Comparison of ENCODE assay signal across 8 cellular contexts in genomic region chr16:71723537-71724319, GRCh38. TPM values are rescaled to one million over a fixed set of nuclear protein-coding genes. Genes with fewer than 3 reads are reported as not detected.
A peak's percentile ranks its signal among the peaks of the same experiment; 100 is the strongest.
DNase-seq lines count a peak whose midpoint lies in the region; ATAC-seq, FAIRE-seq and TF ChIP-seq lines count a peak whose summit lies in the region.

No MANE protein-coding gene starts in this region.

- no peak overlapping the region for H3K27ac Mint-ChIP-seq in WTC11

- peak overlapping the region; percentile 85 for H3K4me2 ChIP-seq in keratinocyte (ENCODE audit: control insufficient read depth, extremely low read depth, insufficient read depth, low read depth, low read length)

- peak overlapping the region; percentile 80 for H3K4me3 Mint-ChIP-seq in WTC11

- CTCF ChIA-PET in WTC11 (lab: Charles Lee), result interaction anchor here (1.9 kb wide), 1 partner anchor 159 kb away, joined by 6 read pairs; no protein-coding TSS in a partner anchor

- no peaks in the 10 kb centered on the region for H3K9me1 ChIP-seq in keratinocyte (ENCODE audit: control insufficient read depth, extremely low read depth, insufficient read depth, low read length)

- DNase-seq in NCI-H2081 (lab: John Stamatoyannopoulos, UW) (peak; percentile 54 to 66), NCI-H2081 treated with DMSO at 0.1 percent for 48 hours (lab: John Stamatoyannopoulos, UW) (no peak), NCI-H2107 treated with DMSO at 0.1 percent for 48 hours (lab: John Stamatoyannopoulos, UW; ENCODE audit: unreplicated experiment) (peak; percentile 60), WTC11 (ENCODE audit: low spot score) (peak; percentile 74), cardiac fibroblast (ENCODE audit: low read depth in 2 of 2) (peak; percentile 53 to 65), keratinocyte (ENCODE audit: low read depth, low spot score) (no peak)
- peak; percentile 48 to 72 (median 62) for DNase-seq in stimulated activated CD4-positive, alpha-beta T cell treated with anti-CD3 and anti-CD28 coated beads, Interleukin-12 subunit alpha, Interleukin-12 subunit beta, amount 100 ng/mL, for 48 hours (ENCODE audit: low read depth in 2 of 3, low spot score in 1 of 3)

- H3K4me1 Mint-ChIP-seq in WTC11, result peaks cover 33% of the 10 kb centered on the region

- peak overlapping the region; percentile 15 for H2AFZ ChIP-seq in keratinocyte (ENCODE audit: control insufficient read depth, low read length)

- dilution Hi-C loops in keratinocyte (cut with MboI; ENCODE audit: extremely low pct_ligation_motif_present, low sequenced_read_pairs), result no loop called here

- H3K79me2 ChIP-seq in keratinocyte (ENCODE audit: control insufficient read depth, insufficient read depth, low read length), result peaks cover 25% of the 10 kb centered on the region

- H3K36me3 Mint-ChIP-seq in WTC11, result peaks cover 7% of the 10 kb centered on the region

- H3K27me3 ChIP-seq in keratinocyte (ENCODE audit: control insufficient read depth, extremely low read depth, insufficient read depth, low read length), result peaks cover 4% of the 10 kb centered on the region

- peaks cover 0 to 3% of the 10 kb centered on the region in 2 experiments for H3K36me3 ChIP-seq in keratinocyte (ENCODE audit: control insufficient read depth in 2 of 2, extremely low read depth in 1 of 2, insufficient read depth in 2 of 2, low read length in 2 of 2)

- H3K27me3 Mint-ChIP-seq in WTC11 (ENCODE audit: low read depth), result peaks cover 18% of the 10 kb centered on the region

- no peaks in the 10 kb centered on the region for H3K9me3 Mint-ChIP-seq in WTC11

- H3K4me3 ChIP-seq in cardiac fibroblast (replicated peaks in 1 of 2; ENCODE audit: low read depth in 2 of 2, low read length in 2 of 2) (peak overlapping the region; percentile 50 to 79), keratinocyte (ENCODE audit: control insufficient read depth in 2 of 3, extremely low read depth in 1 of 3, insufficient read depth in 2 of 3, low read depth in 1 of 3, low read length in 3 of 3) (peak overlapping the region; percentile 72 to 92 (median 83))

- peak overlapping the region; percentile 50 for H3K27ac ChIP-seq in keratinocyte (ENCODE audit: control insufficient read depth, insufficient read depth, low read length)

- POLR2A ChIA-PET in WTC11 (lab: Charles Lee), result interaction anchor here (0.6 to 2.3 kb wide), 3 partner anchors 12 to 113 kb away, joined by 3 to 5 read pairs (median 3); no protein-coding TSS in a partner anchor

- FAIRE-seq in keratinocyte (lab: Jason Lieb, UNC), result no peak

- no peaks in the 10 kb centered on the region for H4K20me1 ChIP-seq in keratinocyte (ENCODE audit: control insufficient read depth, extremely low read depth, insufficient read depth, low read length)

- TF ChIP-seq CTCF in WTC11 (IDR thresholded peaks at IDR 0.05), result no peak
- TF ChIP-seq CTCF in cardiac fibroblast (IDR thresholded peaks at IDR 0.05; ENCODE audit: low read depth, low read length), result no peak
- TF ChIP-seq CTCF in keratinocyte (optimal IDR thresholded peaks at IDR 0.05 in 1 of 3, IDR thresholded peaks at IDR 0.05 in 1 of 3, conservative IDR thresholded peaks at IDR 0.05 in 1 of 3; ENCODE audit: extremely low read depth in 1 of 3, insufficient read depth in 2 of 3, low read length in 3 of 3), result no peak

- peak; percentile 73 for ATAC-seq in HG02840 (IDR thresholded peaks at IDR 0.05; ENCODE audit: low FRiP score, unreplicated experiment)
- peak; percentile 72 for ATAC-seq in WTC11

- no peaks in the 10 kb centered on the region for H3K9me3 ChIP-seq in keratinocyte (ENCODE audit: control insufficient read depth, low read depth, low read length)

- H3K4me1 ChIP-seq in keratinocyte (ENCODE audit: control insufficient read depth, extremely low read depth, insufficient read depth, low read length), result peaks cover 11% of the 10 kb centered on the region

- H3K9ac ChIP-seq in keratinocyte (ENCODE audit: control insufficient read depth, extremely low read depth, insufficient read depth, low read length), result peak overlapping the region; percentile 69

TF ChIP-seq in WTC11, 78 proteins besides CTCF, POLR2A, EP300 and RAD21 (continues in another document):
- TF ChIP-seq GTF2I (CRISPR knock-in tag; conservative IDR thresholded peaks at IDR 0.05) (no peak), SOX15 (CRISPR knock-in tag; IDR thresholded peaks at IDR 0.05) (no peak), PREB (CRISPR knock-in tag; IDR thresholded peaks at IDR 0.05; ENCODE audit: borderline replicate concordance) (no peak), STAT6 (CRISPR knock-in tag; conservative IDR thresholded peaks at IDR 0.05; ENCODE audit: low read depth) (no peak), ZNF532 (CRISPR knock-in tag; IDR thresholded peaks at IDR 0.05; ENCODE audit: borderline replicate concordance) (no peak), MYBL2 (CRISPR knock-in tag; IDR thresholded peaks at IDR 0.05) (no peak), MAX (CRISPR knock-in tag; IDR thresholded peaks at IDR 0.05) (no peak), NFE2L1 (CRISPR knock-in tag; IDR thresholded peaks at IDR 0.05) (no peak)

RNA-seq across cellular contexts. Expression of gene PHLPP2, which starts 0.8 kb away (rescaled TPM):
- total RNA-seq in WTC11 (2021), result 19.1 to 29.3 TPM (median 19.2 TPM) in 3 replicates
- 6.0 to 7.6 TPM (median 6.5 TPM) in 3 replicates for polyA plus RNA-seq in keratinocyte
- 1.4 TPM for polyA plus RNA-seq in keratinocyte (2011; ENCODE audit: low read depth)
- 2.6 and 4.6 TPM in 2 replicates for polyA plus RNA-seq in keratinocyte (2011; cell fraction: cytosol; rRNA removed)
- 11.4 and 14.0 TPM in 2 replicates for polyA plus RNA-seq in keratinocyte (2011; cell fraction: nucleus; rRNA removed)
- 1.8 and 4.5 TPM in 2 replicates for polyA plus RNA-seq in keratinocyte (2012; ENCODE audit: low replicate concordance)
- 13.3 to 19.7 TPM (median 15.0 TPM) in 3 replicates for polyA minus RNA-seq in keratinocyte
- polyA minus RNA-seq in keratinocyte (2011; cell fraction: cytosol; rRNA and poly(A)+ RNA removed), result 9.0 TPM
- polyA minus RNA-seq in keratinocyte (2011; cell fraction: nucleus; rRNA and poly(A)+ RNA removed), result 15.9 and 23.0 TPM in 2 replicates

Comparison
In these comparisons a context has a peak if more than half of its experiments do, and no peak if none do; other contexts are left out.
1. DNase-seq: peak in NCI-H2081 (2 of 2), NCI-H2107 treated with DMSO at 0.1 percent for 48 hours (single experiment), WTC11 (single experiment), cardiac fibroblast (2 of 2) and stimulated activated CD4-positive, alpha-beta T cell treated with anti-CD3 and anti-CD28 coated beads, Interleukin-12 subunit alpha, Interleukin-12 subunit beta, amount 100 ng/mL, for 48 hours (3 of 3); none in NCI-H2081 treated with DMSO at 0.1 percent for 48 hours (single experiment) and keratinocyte (single experiment).